Comparison of ENCODE assay signal across 1 cellular context in genomic region chr3:48088749-48089466, GRCh38.
TF ChIP-seq lines count a peak whose summit lies in the region.

No MANE protein-coding gene starts in this region.

TF ChIP-seq in K562, 482 proteins besides CTCF, POLR2A, EP300 and RAD21 (continued from another document):
- peak; percentile 98 for TF ChIP-seq MGA (IDR thresholded peaks at IDR 0.05)
- TF ChIP-seq, protein P1, sequence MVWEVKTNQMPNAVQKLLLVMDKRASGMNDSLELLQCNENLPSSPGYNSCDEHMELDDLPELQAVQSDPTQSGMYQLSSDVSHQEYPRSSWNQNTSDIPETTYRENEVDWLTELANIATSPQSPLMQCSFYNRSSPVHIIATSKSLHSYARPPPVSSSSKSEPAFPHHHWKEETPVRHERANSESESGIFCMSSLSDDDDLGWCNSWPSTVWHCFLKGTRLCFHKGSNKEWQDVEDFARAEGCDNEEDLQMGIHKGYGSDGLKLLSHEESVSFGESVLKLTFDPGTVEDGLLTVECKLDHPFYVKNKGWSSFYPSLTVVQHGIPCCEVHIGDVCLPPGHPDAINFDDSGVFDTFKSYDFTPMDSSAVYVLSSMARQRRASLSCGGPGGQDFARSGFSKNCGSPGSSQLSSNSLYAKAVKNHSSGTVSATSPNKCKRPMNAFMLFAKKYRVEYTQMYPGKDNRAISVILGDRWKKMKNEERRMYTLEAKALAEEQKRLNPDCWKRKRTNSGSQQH (CRISPR knock-in tag; IDR thresholded peaks at IDR 0.05): peak; percentile 34; the same call in 1 of the 2 replicates
- TF ChIP-seq, protein P2, sequence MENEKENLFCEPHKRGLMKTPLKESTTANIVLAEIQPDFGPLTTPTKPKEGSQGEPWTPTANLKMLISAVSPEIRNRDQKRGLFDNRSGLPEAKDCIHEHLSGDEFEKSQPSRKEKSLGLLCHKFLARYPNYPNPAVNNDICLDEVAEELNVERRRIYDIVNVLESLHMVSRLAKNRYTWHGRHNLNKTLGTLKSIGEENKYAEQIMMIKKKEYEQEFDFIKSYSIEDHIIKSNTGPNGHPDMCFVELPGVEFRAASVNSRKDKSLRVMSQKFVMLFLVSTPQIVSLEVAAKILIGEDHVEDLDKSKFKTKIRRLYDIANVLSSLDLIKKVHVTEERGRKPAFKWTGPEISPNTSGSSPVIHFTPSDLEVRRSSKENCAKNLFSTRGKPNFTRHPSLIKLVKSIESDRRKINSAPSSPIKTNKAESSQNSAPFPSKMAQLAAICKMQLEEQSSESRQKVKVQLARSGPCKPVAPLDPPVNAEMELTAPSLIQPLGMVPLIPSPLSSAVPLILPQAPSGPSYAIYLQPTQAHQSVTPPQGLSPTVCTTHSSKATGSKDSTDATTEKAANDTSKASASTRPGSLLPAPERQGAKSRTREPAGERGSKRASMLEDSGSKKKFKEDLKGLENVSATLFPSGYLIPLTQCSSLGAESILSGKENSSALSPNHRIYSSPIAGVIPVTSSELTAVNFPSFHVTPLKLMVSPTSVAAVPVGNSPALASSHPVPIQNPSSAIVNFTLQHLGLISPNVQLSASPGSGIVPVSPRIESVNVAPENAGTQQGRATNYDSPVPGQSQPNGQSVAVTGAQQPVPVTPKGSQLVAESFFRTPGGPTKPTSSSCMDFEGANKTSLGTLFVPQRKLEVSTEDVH (IDR thresholded peaks at IDR 0.05; ENCODE audit: low read depth, partially characterized antibody): no peak
